ENCODE assay signal across 13 cellular contexts in genomic region chr6:109478222-109478805, GRCh38. TPM values are rescaled to one million over a fixed set of nuclear protein-coding genes. Genes with fewer than 3 reads are reported as not detected.
A peak's percentile ranks its signal among the peaks of the same experiment; 100 is the strongest.
DNase-seq lines count a peak whose midpoint lies in the region; ATAC-seq and TF ChIP-seq lines count a peak whose summit lies in the region.
"Had no signal": no experiment of that assay in that cellular context is flagged by ENCODE, and none has a peak within 500 bp of the region (broad histone marks: within the 10 kb centered on the region; RNA-seq: fewer than 3 reads in every experiment).

No MANE protein-coding gene starts in this region.

- H3K36me3 ChIP-seq in kidney epithelial cell (ENCODE audit: control insufficient read depth, insufficient read depth, low read length) = peaks cover 5% of the 10 kb centered on the region

- no peaks in the 10 kb centered on the region for H3K27me3 Mint-ChIP-seq in activated naive CD8-positive, alpha-beta T cell

- no peak for ATAC-seq in GM21825 (IDR thresholded peaks at IDR 0.05; ENCODE audit: unreplicated experiment)
- ATAC-seq: gastroesophageal sphincter had no signal

- peak overlapping the region; percentile 99 for H3K4me3 Mint-ChIP-seq in activated naive CD8-positive, alpha-beta T cell

- H3K27me3 ChIP-seq in kidney epithelial cell (ENCODE audit: control insufficient read depth, insufficient read depth, low read length) = no peaks in the 10 kb centered on the region
- H3K27me3 ChIP-seq: gastroesophageal sphincter had no signal

- no peaks in the 10 kb centered on the region for H3K9me3 Mint-ChIP-seq in activated naive CD8-positive, alpha-beta T cell (ENCODE audit: low read depth)

- H3K4me1 Mint-ChIP-seq in activated naive CD8-positive, alpha-beta T cell (ENCODE audit: low read depth) = peaks cover 78% of the 10 kb centered on the region

- TF ChIP-seq CTCF in AG10803 (conservative IDR thresholded peaks at IDR 0.05; ENCODE audit: low read length) (no peak), GM12865 (IDR thresholded peaks at IDR 0.05; ENCODE audit: insufficient read depth, low read depth, low read length, missing control alignments) (no peak), kidney epithelial cell (IDR thresholded peaks at IDR 0.05; ENCODE audit: insufficient read depth, low read length, poor library complexity, severe bottlenecking) (no peak)

- H3K4me3 ChIP-seq in AG10803 (ENCODE audit: low read length) (peak overlapping the region; percentile 20; the same call in 1 of the 2 replicates), GM12865 (ENCODE audit: low read depth, low read length) (peak overlapping the region; percentile 65), kidney epithelial cell (ENCODE audit: low read depth, low read length) (peak overlapping the region; percentile 15)
- H3K4me3 ChIP-seq: gastroesophageal sphincter had no signal

- H3K27ac Mint-ChIP-seq in activated naive CD8-positive, alpha-beta T cell = peak overlapping the region; percentile 84

- peak; percentile 86 for DNase-seq in AG10803 (ENCODE audit: low read depth)
- no peak for DNase-seq in GM12865 (ENCODE audit: low read depth)
- no peak for DNase-seq in kidney epithelial cell (ENCODE audit: low read depth)
- no peak for DNase-seq in HUDEP-2 (lab: John Stamatoyannopoulos, UW; ENCODE audit: unreplicated experiment in 76 of 76)
- DNase-seq in MV-4-11 (lab: John Stamatoyannopoulos, UW) = no peak
- DNase-seq in NK-92 treated with Interleukin-12 subunit alpha and Interleukin-12 subunit beta, amount 100 ng/mL, for 24 hours (lab: John Stamatoyannopoulos, UW) = no peak
- DNase-seq: DMS79 treated with DMSO at 0.1 percent for 48 hours, KG1, NCI-H69, trophoblast cell had no signal

- peaks cover 33% of the 10 kb centered on the region for H3K36me3 Mint-ChIP-seq in activated naive CD8-positive, alpha-beta T cell

RNA-seq across cellular contexts. Expression of gene ZBTB24, which starts 4.7 kb away (rescaled TPM):
- 7.7 and 10.9 TPM in 2 replicates for total RNA-seq in kidney epithelial cell

RNA-seq across cellular contexts. Expression of gene MICAL1, which starts 22.7 kb away (rescaled TPM):
- 52.3 and 53.6 TPM in 2 replicates for total RNA-seq in kidney epithelial cell

RNA-seq across cellular contexts. Expression of gene SMPD2, which starts 37.8 kb away (rescaled TPM):
- 12.0 and 17.0 TPM in 2 replicates for total RNA-seq in kidney epithelial cell

RNA-seq across cellular contexts. Expression of gene PPIL6, which starts 37.9 kb away (rescaled TPM):
- total RNA-seq in kidney epithelial cell = 1.6 and 4.7 TPM in 2 replicates

Comparison
In these comparisons a context has a peak if more than half of its experiments do, and no peak if none do; other contexts are left out.
1. H3K4me3 ChIP-seq: peak in every context shown above with its lines; median percentile 65 in GM12865; 20 in AG10803; 15 in kidney epithelial cell.